Comparison of ENCODE assay signal across 12 cellular contexts in the genomic region with DNA sequence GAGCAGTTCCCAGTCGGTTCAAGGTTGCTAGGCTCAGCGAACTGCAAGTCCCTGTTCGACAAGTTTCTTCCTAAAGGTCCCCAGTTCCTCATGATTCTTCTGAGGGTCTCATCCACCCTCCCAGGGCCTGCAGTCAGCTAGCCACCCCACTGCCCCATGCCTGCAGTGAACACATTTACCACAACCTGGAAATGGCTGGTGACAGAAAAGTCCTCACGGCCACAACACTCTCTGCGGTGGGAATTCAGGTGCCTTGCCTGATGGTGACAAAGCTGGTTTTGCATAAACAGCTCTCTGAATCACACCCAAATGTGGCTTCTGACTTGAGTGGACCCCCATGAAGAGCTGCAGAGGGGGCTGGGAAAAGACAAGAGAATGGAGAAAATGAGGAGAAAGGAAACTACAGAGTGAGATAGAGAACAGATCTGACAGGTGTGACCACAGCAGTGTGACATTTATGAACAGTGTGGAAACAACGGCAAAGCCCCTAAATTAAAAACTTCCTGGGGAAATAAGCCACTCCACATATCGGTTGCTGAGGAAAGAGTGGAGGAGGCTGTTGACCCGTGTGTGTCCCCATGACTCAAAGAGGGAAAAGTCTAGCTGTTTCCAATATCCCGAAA. TPM values are rescaled to one million over a fixed set of nuclear protein-coding genes. Genes with fewer than 3 reads are reported as not detected.
DNase-seq lines count a peak whose midpoint lies in the region; ATAC-seq lines count a peak whose summit lies in the region.
"Had no signal": no experiment of that assay in that cellular context is flagged by ENCODE, and none has a peak within 500 bp of the region (broad histone marks: within the 10 kb centered on the region; RNA-seq: fewer than 3 reads in every experiment).

No MANE protein-coding gene starts in this region.

- CTCF ChIA-PET in activated CD4-positive, alpha-beta T cell treated with anti-CD3 and anti-CD28 coated beads, Interleukin-2, amount 10 ng/mL, durations not matched to agents 7 days and 5 days (lab: Charles Lee): interaction anchor here (0.8 to 6.5 kb wide), 7 partner anchors 9 to 56 kb away, joined by 4 to 37 read pairs (median 21); a partner anchor contains a TSS

- H3K36me3 Mint-ChIP-seq in activated CD4-positive, alpha-beta T cell treated with anti-CD3 and anti-CD28 coated beads, Interleukin-2, amount 10 ng/mL, durations not matched to agents 7 days and 5 days (ENCODE audit: low read depth): peaks cover 32% of the 10 kb centered on the region
- H3K36me3 Mint-ChIP-seq in activated T-helper 2 cell treated with anti-CD3 and anti-CD28 coated beads, Interferon-gamma antibody, Interleukin-2, Interleukin-4, amounts not matched to agents 10 μg/mL and 5 μg/mL and 100 μg/mL, durations not matched to agents 14 hours and 24 hours and 36 hours (ENCODE audit: low read depth): peaks cover 27% of the 10 kb centered on the region

- no peak for DNase-seq in activated CD4-positive, alpha-beta T cell treated with anti-CD3 and anti-CD28 coated beads, Interleukin-2, amount 10 ng/mL, durations not matched to agents 7 days and 5 days
- DNase-seq in activated CD4-positive, alpha-beta T cell treated with anti-CD3 and anti-CD28 coated beads for 1 hour: no peak
- DNase-seq in activated T-helper 2 cell treated with anti-CD3 and anti-CD28 coated beads, Interferon-gamma antibody, Interleukin-2, Interleukin-4, amounts not matched to agents 10 μg/mL and 5 μg/mL and 100 μg/mL, durations not matched to agents 14 hours and 24 hours and 36 hours (ENCODE audit: low spot score): no peak
- peak; percentile 73 for DNase-seq in stimulated activated CD8-positive, alpha-beta memory T cell treated with anti-CD3 and anti-CD28 coated beads, Interleukin-4, amount 100 ng/mL, for 48 hours
- DNase-seq in HK-2 (ENCODE audit: unreplicated experiment) (no peak), SIG-M5 (lab: John Stamatoyannopoulos, UW) (no peak)
- DNase-seq: cerebellar nuclear complex, NCI-H2107 had no signal

- ATAC-seq in HG03175 (IDR thresholded peaks at IDR 0.05; ENCODE audit: unreplicated experiment): peak; percentile 37
- ATAC-seq in GM19467 (IDR thresholded peaks at IDR 0.05; ENCODE audit: unreplicated experiment): no peak
- ATAC-seq: left lobe of liver had no signal

- peak overlapping the region; percentile 89 for H3K27ac Mint-ChIP-seq in activated CD4-positive, alpha-beta T cell treated with anti-CD3 and anti-CD28 coated beads, Interleukin-2, amount 10 ng/mL, durations not matched to agents 7 days and 5 days
- peak overlapping the region; percentile 91 for H3K27ac Mint-ChIP-seq in activated T-helper 2 cell treated with anti-CD3 and anti-CD28 coated beads, Interferon-gamma antibody, Interleukin-2, Interleukin-4, amounts not matched to agents 10 μg/mL and 5 μg/mL and 100 μg/mL, durations not matched to agents 14 hours and 24 hours and 36 hours

- peaks cover 54% of the 10 kb centered on the region for H3K4me1 Mint-ChIP-seq in activated CD4-positive, alpha-beta T cell treated with anti-CD3 and anti-CD28 coated beads, Interleukin-2, amount 10 ng/mL, durations not matched to agents 7 days and 5 days
- H3K4me1 Mint-ChIP-seq in activated T-helper 2 cell treated with anti-CD3 and anti-CD28 coated beads, Interferon-gamma antibody, Interleukin-2, Interleukin-4, amounts not matched to agents 10 μg/mL and 5 μg/mL and 100 μg/mL, durations not matched to agents 14 hours and 24 hours and 36 hours (ENCODE audit: low read depth): peaks cover 59% of the 10 kb centered on the region

- no peaks in the 10 kb centered on the region for H3K9me3 Mint-ChIP-seq in activated CD4-positive, alpha-beta T cell treated with anti-CD3 and anti-CD28 coated beads, Interleukin-2, amount 10 ng/mL, durations not matched to agents 7 days and 5 days
- H3K9me3 Mint-ChIP-seq in activated T-helper 2 cell treated with anti-CD3 and anti-CD28 coated beads, Interferon-gamma antibody, Interleukin-2, Interleukin-4, amounts not matched to agents 10 μg/mL and 5 μg/mL and 100 μg/mL, durations not matched to agents 14 hours and 24 hours and 36 hours: no peaks in the 10 kb centered on the region

- POLR2A ChIA-PET in activated CD4-positive, alpha-beta T cell treated with anti-CD3 and anti-CD28 coated beads, Interleukin-2, amount 10 ng/mL, durations not matched to agents 7 days and 5 days (lab: Charles Lee): interaction anchor here (1.1 to 1.2 kb wide), 2 partner anchors 19 to 91 kb away, joined by 4 read pairs; a partner anchor contains a TSS

- H3K4me3 Mint-ChIP-seq in activated CD4-positive, alpha-beta T cell treated with anti-CD3 and anti-CD28 coated beads, Interleukin-2, amount 10 ng/mL, durations not matched to agents 7 days and 5 days: peak overlapping the region; percentile 90
- H3K4me3 Mint-ChIP-seq in activated T-helper 2 cell treated with anti-CD3 and anti-CD28 coated beads, Interferon-gamma antibody, Interleukin-2, Interleukin-4, amounts not matched to agents 10 μg/mL and 5 μg/mL and 100 μg/mL, durations not matched to agents 14 hours and 24 hours and 36 hours (ENCODE audit: low read depth): peak overlapping the region; percentile 65

- intact Hi-C loops in activated T-helper 2 cell treated with anti-CD3 and anti-CD28 coated beads, Interferon-gamma antibody, Interleukin-2, Interleukin-4, amounts not matched to agents 10 μg/mL and 5 μg/mL and 100 μg/mL, durations not matched to agents 14 hours and 24 hours and 36 hours (cut with micrococcal nuclease): loop anchor here (1.0 kb wide), 2 partner anchors 8 to 16 kb away; no protein-coding TSS in a partner anchor

- H3K27me3 Mint-ChIP-seq in activated CD4-positive, alpha-beta T cell treated with anti-CD3 and anti-CD28 coated beads, Interleukin-2, amount 10 ng/mL, durations not matched to agents 7 days and 5 days: no peaks in the 10 kb centered on the region
- H3K27me3 Mint-ChIP-seq in activated T-helper 2 cell treated with anti-CD3 and anti-CD28 coated beads, Interferon-gamma antibody, Interleukin-2, Interleukin-4, amounts not matched to agents 10 μg/mL and 5 μg/mL and 100 μg/mL, durations not matched to agents 14 hours and 24 hours and 36 hours (ENCODE audit: low read depth): no peaks in the 10 kb centered on the region

RNA-seq across cellular contexts. Expression of a gene that starts 1.3 kb away (rescaled TPM):
- total RNA-seq in activated CD4-positive, alpha-beta T cell treated with anti-CD3 and anti-CD28 coated beads, Interleukin-2, amount 10 ng/mL, durations not matched to agents 7 days and 5 days: 100 to 1,000 TPM; 115 to 134 TPM
- 23.3 and 25.9 TPM in 2 replicates for total RNA-seq in activated T-helper 2 cell treated with anti-CD3 and anti-CD28 coated beads, Interferon-gamma antibody, Interleukin-2, Interleukin-4, amounts not matched to agents 10 μg/mL and 5 μg/mL and 100 μg/mL, durations not matched to agents 14 hours and 24 hours and 36 hours
- total RNA-seq: renal cortical epithelial cell had no signal

RNA-seq across cellular contexts. Expression of a gene that starts 8.4 kb away (rescaled TPM):
- total RNA-seq in activated CD4-positive, alpha-beta T cell treated with anti-CD3 and anti-CD28 coated beads, Interleukin-2, amount 10 ng/mL, durations not matched to agents 7 days and 5 days: 10 to 100 TPM; 45.8 to 47.9 TPM
- 30.9 and 37.4 TPM in 2 replicates for total RNA-seq in activated T-helper 2 cell treated with anti-CD3 and anti-CD28 coated beads, Interferon-gamma antibody, Interleukin-2, Interleukin-4, amounts not matched to agents 10 μg/mL and 5 μg/mL and 100 μg/mL, durations not matched to agents 14 hours and 24 hours and 36 hours

RNA-seq across cellular contexts. Expression of a gene that starts 27.0 kb away (rescaled TPM):
- total RNA-seq in activated CD4-positive, alpha-beta T cell treated with anti-CD3 and anti-CD28 coated beads, Interleukin-2, amount 10 ng/mL, durations not matched to agents 7 days and 5 days: 10 to 100 TPM; 61.4 to 73.4 TPM
- total RNA-seq in activated T-helper 2 cell treated with anti-CD3 and anti-CD28 coated beads, Interferon-gamma antibody, Interleukin-2, Interleukin-4, amounts not matched to agents 10 μg/mL and 5 μg/mL and 100 μg/mL, durations not matched to agents 14 hours and 24 hours and 36 hours: 38.7 and 40.7 TPM in 2 replicates

RNA-seq across cellular contexts. Expression of a gene that starts 49.6 kb away (rescaled TPM):
- 100 to 1,000 TPM; 212 to 241 TPM for total RNA-seq in activated CD4-positive, alpha-beta T cell treated with anti-CD3 and anti-CD28 coated beads, Interleukin-2, amount 10 ng/mL, durations not matched to agents 7 days and 5 days
- total RNA-seq in activated T-helper 2 cell treated with anti-CD3 and anti-CD28 coated beads, Interferon-gamma antibody, Interleukin-2, Interleukin-4, amounts not matched to agents 10 μg/mL and 5 μg/mL and 100 μg/mL, durations not matched to agents 14 hours and 24 hours and 36 hours: 262 and 283 TPM in 2 replicates

RNA-seq across cellular contexts. Expression of a gene that starts 50.4 kb away (rescaled TPM):
- total RNA-seq in activated CD4-positive, alpha-beta T cell treated with anti-CD3 and anti-CD28 coated beads, Interleukin-2, amount 10 ng/mL, durations not matched to agents 7 days and 5 days: 100 to 1,000 TPM; 191 to 202 TPM
- 114 and 120 TPM in 2 replicates for total RNA-seq in activated T-helper 2 cell treated with anti-CD3 and anti-CD28 coated beads, Interferon-gamma antibody, Interleukin-2, Interleukin-4, amounts not matched to agents 10 μg/mL and 5 μg/mL and 100 μg/mL, durations not matched to agents 14 hours and 24 hours and 36 hours
